Comparison of ENCODE assay signal across 22 cellular contexts in genomic region chr1:193118194-193118593, GRCh38.
"Had no signal": no experiment of that assay in that cellular context is flagged by ENCODE, and none has a peak within 500 bp of the region (broad histone marks: within the 10 kb centered on the region; RNA-seq: fewer than 3 reads in every experiment).

No MANE protein-coding gene starts in this region.

- H3K27me3 Mint-ChIP-seq: IgD-negative memory B cell, T-cell had no signal

- H3K9me3 ChIP-seq: MG63, Peyer's patch, SJSA1 had no signal

- FAIRE-seq: HTR-8/SVneo had no signal

- H3K4me3 ChIP-seq: MG63, PC-9, Peyer's patch, SJSA1, SK-N-MC had no signal

- H3K4me3 Mint-ChIP-seq: T-cell; T-helper 1 cell treated with Interleukin-12 subunit alpha and Interleukin-12 subunit beta and Interleukin-4 antibody, amounts not matched to agents 30 μg/mL and 1 μg/mL, for 36 hours had no signal

- ATAC-seq: Right ventricle myocardium inferior, T-cell had no signal

- DNase-seq: KBM-7, MG63, NCI-H1092, NCI-H1436, NCI-H187, NCI-H2029, NCI-H2171 treated with DMSO at 0.1 percent for 48 hours, NCI-H2227 treated with DMSO at 0.1 percent for 48 hours, NCI-H524, NCI-H526 treated with DMSO at 0.1 percent for 48 hours, NCI-H748 treated with DMSO at 0.1 percent for 48 hours, PC-9, Peyer's patch, SHP77 treated with DMSO at 0.1 percent for 48 hours, T-cell had no signal

- H3K4me2 ChIP-seq: PC-9 had no signal

- H3K9me3 Mint-ChIP-seq: IgD-negative memory B cell; T-cell; T-helper 1 cell treated with Interleukin-12 subunit alpha and Interleukin-12 subunit beta and Interleukin-4 antibody, amounts not matched to agents 30 μg/mL and 1 μg/mL, for 36 hours had no signal

- H3K36me3 ChIP-seq: MG63, Peyer's patch, SJSA1 had no signal

- H3K27ac ChIP-seq: HL-60, PC-9, Peyer's patch, SJSA1, SK-N-MC had no signal

- H3K27ac Mint-ChIP-seq: T-helper 1 cell treated with Interleukin-12 subunit alpha and Interleukin-12 subunit beta and Interleukin-4 antibody, amounts not matched to agents 30 μg/mL and 1 μg/mL, for 36 hours had no signal

- H3K27me3 ChIP-seq: MG63, Peyer's patch, SJSA1 had no signal

- H3K36me3 Mint-ChIP-seq: IgD-negative memory B cell, T-cell had no signal

- H2AFZ ChIP-seq: PC-9 had no signal
